22 cellular contexts compared by ENCODE assay signal in the genomic region with DNA sequence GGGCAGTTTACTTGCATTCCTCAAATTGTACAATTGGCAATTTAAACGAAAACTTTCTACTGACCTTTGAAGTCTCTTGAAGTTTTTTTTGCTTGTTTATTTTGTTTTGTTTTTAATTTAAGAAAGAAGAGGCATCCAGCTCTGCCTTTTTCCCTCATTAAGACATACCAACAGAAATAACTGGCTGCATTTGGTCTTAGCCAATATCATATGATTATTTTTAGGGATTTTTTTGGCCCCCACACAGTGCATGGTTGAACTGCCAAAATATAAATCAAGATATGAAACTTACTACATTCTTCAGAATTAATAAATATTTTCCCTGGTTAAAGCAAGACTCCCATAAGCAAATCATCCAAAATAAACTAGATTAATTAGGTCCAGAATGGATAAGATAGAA.
"Had no signal": no experiment of that assay in that cellular context is flagged by ENCODE, and none has a peak within 500 bp of the region (broad histone marks: within the 10 kb centered on the region; RNA-seq: fewer than 3 reads in every experiment).

No MANE protein-coding gene starts in this region.

- H3K27ac Mint-ChIP-seq: activated CD4-positive, alpha-beta memory T cell treated with anti-CD3 and anti-CD28 coated beads for 36 hours; activated CD4-positive, alpha-beta T cell treated with anti-CD3 and anti-CD28 coated beads, Interleukin-2, amount 10 ng/mL, durations not matched to agents 24 days and 14 days; activated naive CD4-positive, alpha-beta T cell treated with anti-CD3 and anti-CD28 coated beads, Interleukin-2, amount 50 U/mL, for 72 hours; T-helper 1 cell treated with Interleukin-12 subunit alpha and Interleukin-12 subunit beta and Interleukin-4 antibody, amounts not matched to agents 30 μg/mL and 1 μg/mL, for 36 hours; WTC11 had no signal

- H3K27me3 ChIP-seq: breast epithelium, MG63 had no signal

- H3K4me1 ChIP-seq: breast epithelium had no signal

- H3K4me3 Mint-ChIP-seq: activated CD4-positive, alpha-beta memory T cell treated with anti-CD3 and anti-CD28 coated beads for 36 hours; activated CD4-positive, alpha-beta T cell treated with anti-CD3 and anti-CD28 coated beads, Interleukin-2, amount 10 ng/mL, durations not matched to agents 24 days and 14 days; activated T-cell treated with anti-CD3 and anti-CD28 coated beads, Interleukin-2, amount 50 U/mL, for 4 hours; T-helper 1 cell treated with Interleukin-12 subunit alpha and Interleukin-12 subunit beta and Interleukin-4 antibody, amounts not matched to agents 30 μg/mL and 1 μg/mL, for 36 hours; WTC11 had no signal

- H3K9me3 ChIP-seq: breast epithelium, MG63 had no signal

- H3K4me3 ChIP-seq: breast epithelium, MG63, PC-9 had no signal

- DNase-seq: activated CD4-positive, alpha-beta memory T cell treated with anti-CD3 and anti-CD28 coated beads for 36 hours; activated CD4-positive, alpha-beta T cell treated with anti-CD3 and anti-CD28 coated beads, Interleukin-2, amount 10 ng/mL, durations not matched to agents 24 days and 14 days; activated CD4-positive, CD25-positive, alpha-beta regulatory T cell treated with anti-CD3 and anti-CD28 coated beads, Interleukin-2, amount 50 U/mL, for 72 hours; activated CD8-positive, alpha-beta memory T cell treated with anti-CD3 and anti-CD28 coated beads for 24 hours; activated effector memory CD4-positive, alpha-beta T cell treated with anti-CD3 and anti-CD28 coated beads, Interleukin-2, amount 50 U/mL, for 16 hours; activated naive CD4-positive, alpha-beta T cell treated with Interleukin-2 at 50 U/mL for 16 hours; activated T-cell treated with anti-CD3 and anti-CD28 coated beads, Interleukin-2, amount 50 U/mL, for 4 hours; caudate nucleus; MG63; NCI-H1105; NCI-H1436 treated with DMSO at 0.1 percent for 48 hours; NCI-H187; NCI-H2081; NCI-H446; NCI-H524 treated with DMSO at 0.1 percent for 48 hours; NCI-H748 treated with DMSO at 0.1 percent for 48 hours; PC-9; SHP77 treated with DMSO at 0.1 percent for 48 hours had no signal

- H3K4me1 Mint-ChIP-seq: activated CD4-positive, alpha-beta T cell treated with anti-CD3 and anti-CD28 coated beads, Interleukin-2, amount 10 ng/mL, durations not matched to agents 24 days and 14 days had no signal

- H3K4me2 ChIP-seq: PC-9 had no signal

- H3K36me3 Mint-ChIP-seq: activated CD4-positive, alpha-beta memory T cell treated with anti-CD3 and anti-CD28 coated beads for 36 hours; activated naive CD4-positive, alpha-beta T cell treated with anti-CD3 and anti-CD28 coated beads, Interleukin-2, amount 50 U/mL, for 72 hours; WTC11 had no signal

- H3K9me3 Mint-ChIP-seq: activated CD4-positive, alpha-beta memory T cell treated with anti-CD3 and anti-CD28 coated beads for 36 hours; activated CD4-positive, alpha-beta T cell treated with anti-CD3 and anti-CD28 coated beads, Interleukin-2, amount 10 ng/mL, durations not matched to agents 24 days and 14 days; activated naive CD4-positive, alpha-beta T cell treated with anti-CD3 and anti-CD28 coated beads, Interleukin-2, amount 50 U/mL, for 72 hours; activated T-cell treated with anti-CD3 and anti-CD28 coated beads, Interleukin-2, amount 50 U/mL, for 4 hours; T-helper 1 cell treated with Interleukin-12 subunit alpha and Interleukin-12 subunit beta and Interleukin-4 antibody, amounts not matched to agents 30 μg/mL and 1 μg/mL, for 36 hours had no signal

- H3K36me3 ChIP-seq: breast epithelium, MG63 had no signal

- ATAC-seq: activated naive CD4-positive, alpha-beta T cell treated with anti-CD3 and anti-CD28 coated beads, Interleukin-2, amount 50 U/mL, for 72 hours; activated T-cell treated with anti-CD3 and anti-CD28 coated beads, Interleukin-2, amount 50 U/mL, for 4 hours; WTC11 had no signal

- H3K27ac ChIP-seq: PC-9 had no signal
